Comparison of ENCODE assay signal across 12 cellular contexts in genomic region chr3:54827766-54828165, GRCh38.
DNase-seq lines count a peak whose midpoint lies in the region; ATAC-seq and TF ChIP-seq lines count a peak whose summit lies in the region.
"Had no signal": no experiment of that assay in that cellular context is flagged by ENCODE, and none has a peak within 500 bp of the region (broad histone marks: within the 10 kb centered on the region; RNA-seq: fewer than 3 reads in every experiment).

No MANE protein-coding gene starts in this region.

- no peak for TF ChIP-seq POLR2A in IMR-90 (IDR thresholded peaks at IDR 0.05; ENCODE audit: low read depth, low read length)

- H2AK9ac ChIP-seq in IMR-90 (replicated peaks; ENCODE audit: low read depth, low read length, poor library complexity): no peak overlapping the region

- H3K23ac ChIP-seq in IMR-90 (ENCODE audit: low read depth, low read length): no peak overlapping the region

- in situ Hi-C loops in IMR-90 (cut with MboI; ENCODE audit: low sequenced_read_pairs): loop anchor here (25.0 kb wide), 1 partner anchor 390 kb away; no protein-coding TSS in a partner anchor

- TF ChIP-seq CTCF in IMR-90 (conservative IDR thresholded peaks at IDR 0.05; ENCODE audit: low read depth, low read length) (no peak), mesothelial cell of epicardium (IDR thresholded peaks at IDR 0.05; ENCODE audit: unreplicated experiment) (no peak), mucosa of descending colon (IDR thresholded peaks at IDR 0.05) (no peak)

- H2BK120ac ChIP-seq in IMR-90 (ENCODE audit: low read depth, low read length): no peak overlapping the region

- H3K27ac ChIP-seq in IMR-90 (ENCODE audit: insufficient read depth, low read length) (no peak overlapping the region), caudate nucleus (ENCODE audit: low read depth, low read length) (peak overlapping the region; percentile 6)
- H3K27ac ChIP-seq: A549, BLaER1 had no signal

- H3K14ac ChIP-seq in IMR-90 (replicated peaks; ENCODE audit: low read depth, low read length): no peak overlapping the region

- H3K18ac ChIP-seq in IMR-90 (ENCODE audit: low read depth, low read length): peak overlapping the region; percentile 46; the same call in 1 of the 2 replicates

- DNase-seq in IMR-90: no peak
- DNase-seq in caudate nucleus (lab: John Stamatoyannopoulos, UW): no peak
- DNase-seq in mesothelial cell of epicardium (ENCODE audit: low spot score in 2 of 2, unreplicated experiment in 2 of 2): no peak
- DNase-seq in mucosa of descending colon: no peak
- DNase-seq: AML-193; Caco-2; CD8-positive, alpha-beta memory T cell; DMS53 had no signal

- H3K9me3 Mint-ChIP-seq in mesothelial cell of epicardium: peaks cover 6% of the 10 kb centered on the region

- no TSS peak for BruUV-seq in IMR-90 (replicated peaks; lab: Mats Ljungman, UMichigan)

- no peak overlapping the region for H3K4ac ChIP-seq in IMR-90 (ENCODE audit: low read depth, low read length)

- intact Hi-C loops in IMR-90 (cut with micrococcal nuclease) (loop anchor here (5.0 to 10.0 kb wide), 2 partner anchors 390 to 893 kb away; no protein-coding TSS in a partner anchor), mucosa of descending colon (cut with DNase I, micrococcal nuclease) (no loop called here)

- no peaks in the 10 kb centered on the region for H3K36me3 Mint-ChIP-seq in mesothelial cell of epicardium
- H3K36me3 Mint-ChIP-seq: CD8-positive, alpha-beta memory T cell had no signal

- H3K4me1 ChIP-seq in IMR-90 (ENCODE audit: control insufficient read depth, insufficient read depth, low read length): 0 out of 2 replicates have a peak, but pooled peaks cover 1% of the 10 kb centered on the region
- H3K4me1 ChIP-seq in mucosa of descending colon (ENCODE audit: low read depth): no peaks in the 10 kb centered on the region
- H3K4me1 ChIP-seq: A549, Caco-2 had no signal

- H3K56ac ChIP-seq in IMR-90 (ENCODE audit: extremely low read depth, insufficient read depth, low read length): no peak overlapping the region

- H2AFZ ChIP-seq in IMR-90 (replicated peaks; ENCODE audit: low read length, poor library complexity): no peak overlapping the region

- no peaks in the 10 kb centered on the region for H4K20me1 ChIP-seq in IMR-90 (ENCODE audit: insufficient read depth, low read length)
- H4K20me1 ChIP-seq: BLaER1 had no signal

- H3K27me3 ChIP-seq in IMR-90 (ENCODE audit: control insufficient read depth, insufficient read depth, low read length): peaks cover 7% of the 10 kb centered on the region
- H3K27me3 ChIP-seq: BLaER1 had no signal

- H3K36me3 ChIP-seq in IMR-90 (ENCODE audit: control insufficient read depth, insufficient read depth, low read length) (no peaks in the 10 kb centered on the region), mucosa of descending colon (ENCODE audit: low read depth) (no peaks in the 10 kb centered on the region)
- H3K36me3 ChIP-seq: BLaER1 had no signal

- no peak for TF ChIP-seq RAD21 in IMR-90 (IDR thresholded peaks at IDR 0.05; ENCODE audit: low read length)

- no peaks in the 10 kb centered on the region for H3K79me1 ChIP-seq in IMR-90 (ENCODE audit: low read depth in 1 of 2, low read length in 2 of 2)

- CTCF ChIA-PET in IMR-90 (lab: Yijun Ruan, JAX): no interaction called here

- POLR2A ChIA-PET in IMR-90 (lab: Charles Lee; ENCODE audit: unreplicated experiment): no interaction called here

- H3K4me3 ChIP-seq in IMR-90 (ENCODE audit: insufficient read depth, low read depth, low read length): no peak overlapping the region
- no peak overlapping the region for H3K4me3 ChIP-seq in mucosa of descending colon
- H3K4me3 ChIP-seq: A549, BLaER1 had no signal

- H4K91ac ChIP-seq in IMR-90 (ENCODE audit: insufficient read depth, low read depth, low read length): no peak overlapping the region

- no peak overlapping the region for H2BK20ac ChIP-seq in IMR-90 (ENCODE audit: low read depth, low read length)

- H3K4me2 ChIP-seq in IMR-90 (ENCODE audit: low read depth, low read length): no peak overlapping the region
- H3K4me2 ChIP-seq: A549, BLaER1 had no signal

- H3K9ac ChIP-seq in IMR-90 (ENCODE audit: low read depth, low read length): no peak overlapping the region
- H3K9ac ChIP-seq: BLaER1 had no signal

- H2AK5ac ChIP-seq in IMR-90 (ENCODE audit: low read depth, low read length): no peak overlapping the region

- H3K9me3 ChIP-seq in IMR-90 (ENCODE audit: control insufficient read depth, insufficient read depth, low read length): peaks cover 4% of the 10 kb centered on the region; the same call in 1 of the 2 replicates
- H3K9me3 ChIP-seq in mucosa of descending colon: peaks cover 6% of the 10 kb centered on the region

- H3K9me1 ChIP-seq in IMR-90 (ENCODE audit: insufficient read depth, low read length): no peaks in the 10 kb centered on the region

- ATAC-seq in IMR-90 (ENCODE audit: low read depth) (no peak), mucosa of descending colon (no peak), GM21825 (IDR thresholded peaks at IDR 0.05; ENCODE audit: unreplicated experiment) (no peak), HG03159 (IDR thresholded peaks at IDR 0.05; ENCODE audit: unreplicated experiment) (no peak)
- ATAC-seq: A549 had no signal

- WGBS in IMR-90 (ENCODE audit: extremely low coverage in 2 of 2, insufficient read length in 1 of 2), 2 experiments: no CpG with 5 or more reads among the region's 2 CpGs

- no peak overlapping the region for H2BK5ac ChIP-seq in IMR-90 (ENCODE audit: low read depth, low read length, poor library complexity, severe bottlenecking)

- peak overlapping the region; percentile 36 for H3K27ac Mint-ChIP-seq in mesothelial cell of epicardium
- H3K27ac Mint-ChIP-seq: CD8-positive, alpha-beta memory T cell had no signal

- H3K4me1 Mint-ChIP-seq in mesothelial cell of epicardium: peaks cover 9% of the 10 kb centered on the region
- H3K4me1 Mint-ChIP-seq: CD8-positive, alpha-beta memory T cell had no signal

- no peak overlapping the region for H4K8ac ChIP-seq in IMR-90 (ENCODE audit: low read depth in 2 of 2, low read length in 2 of 2)

- no peaks in the 10 kb centered on the region for H3K27me3 Mint-ChIP-seq in mesothelial cell of epicardium (ENCODE audit: low read depth)
- H3K27me3 Mint-ChIP-seq: CD8-positive, alpha-beta memory T cell had no signal

- no peak overlapping the region for H3K4me3 Mint-ChIP-seq in mesothelial cell of epicardium
- H3K4me3 Mint-ChIP-seq: CD8-positive, alpha-beta memory T cell had no signal

- no peak overlapping the region for H2BK15ac ChIP-seq in IMR-90 (ENCODE audit: low read depth, low read length)

- dilution Hi-C loops in IMR-90 (cut with HindIII; ENCODE audit: low sequenced_read_pairs, unreplicated experiment): no loop called here

- H4K5ac ChIP-seq in IMR-90 (ENCODE audit: low read depth, low read length): peak overlapping the region; percentile 10; the same call in 1 of the 2 replicates

TF ChIP-seq in IMR-90, 13 proteins besides CTCF, POLR2A, EP300 and RAD21:
- TF ChIP-seq SMC3 (IDR thresholded peaks at IDR 0.05; ENCODE audit: low read depth, low read length): no peak
- TF ChIP-seq RFX5 (IDR thresholded peaks at IDR 0.05; ENCODE audit: low read depth, low read length): no peak
- TF ChIP-seq ELK1 (IDR thresholded peaks at IDR 0.05; ENCODE audit: borderline replicate concordance, low read depth, low read length): no peak
- no peak for TF ChIP-seq RCOR1 (IDR thresholded peaks at IDR 0.05; ENCODE audit: insufficient replicate concordance, low read length)
- no peak for TF ChIP-seq MAFK (IDR thresholded peaks at IDR 0.05; ENCODE audit: low read depth, low read length)
- no peak for TF ChIP-seq CHD1 (IDR thresholded peaks at IDR 0.05; ENCODE audit: low read depth, low read length)
- TF ChIP-seq BHLHE40 (IDR thresholded peaks at IDR 0.05; ENCODE audit: low read depth, low read length): no peak
- no peak for TF ChIP-seq CEBPB (IDR thresholded peaks at IDR 0.05; ENCODE audit: low read depth, low read length)
- TF ChIP-seq MXI1 (IDR thresholded peaks at IDR 0.05; ENCODE audit: borderline replicate concordance, low read depth, low read length): no peak
- no peak for TF ChIP-seq NFE2L2 (IDR thresholded peaks at IDR 0.05; ENCODE audit: low read depth, low read length)
- no peak for TF ChIP-seq FOS (IDR thresholded peaks at IDR 0.05; ENCODE audit: low read depth, low read length)
- no peak for TF ChIP-seq MAZ (IDR thresholded peaks at IDR 0.05; ENCODE audit: borderline replicate concordance, low read depth, low read length)
- no peak for TF ChIP-seq USF2 (IDR thresholded peaks at IDR 0.05; ENCODE audit: low read depth, low read length)
